Comparison of ENCODE assay signal across 28 cellular contexts in the genomic region with DNA sequence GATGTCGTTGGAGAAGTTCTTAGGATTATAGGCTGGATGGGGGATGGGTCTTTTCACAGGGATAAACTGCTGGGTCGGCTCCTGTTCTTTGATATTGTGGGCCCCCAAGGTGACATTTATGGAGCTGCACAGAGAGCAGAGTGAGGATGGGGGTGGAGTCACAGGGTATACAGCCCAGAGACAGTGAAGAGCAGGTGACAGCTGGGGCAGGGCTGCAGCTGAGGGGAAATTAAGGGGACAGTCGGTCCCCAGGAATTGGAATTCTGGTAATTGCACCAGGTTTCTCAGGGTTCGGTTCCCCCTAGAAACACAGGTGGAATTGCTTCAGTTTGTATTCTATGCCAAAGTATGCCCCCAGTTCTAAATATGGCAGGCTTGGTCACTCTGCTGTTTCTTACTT. TPM values are rescaled to one million over a fixed set of nuclear protein-coding genes. Genes with fewer than 3 reads are reported as not detected.
A peak's percentile ranks its signal among the peaks of the same experiment; 100 is the strongest.
DNase-seq lines count a peak whose midpoint lies in the region; ATAC-seq lines count a peak whose summit lies in the region.
"Had no signal": no experiment of that assay in that cellular context is flagged by ENCODE, and none has a peak within 500 bp of the region (broad histone marks: within the 10 kb centered on the region; RNA-seq: fewer than 3 reads in every experiment).

No MANE protein-coding gene starts in this region.

- no peaks in the 10 kb centered on the region for H3K9me3 Mint-ChIP-seq in T-helper 1 cell treated with Interleukin-12 subunit alpha and Interleukin-12 subunit beta and Interleukin-4 antibody, amounts not matched to agents 30 μg/mL and 1 μg/mL, for 36 hours
- H3K9me3 Mint-ChIP-seq in activated naive CD4-positive, alpha-beta T cell treated with anti-CD3 and anti-CD28 coated beads, Interleukin-2, amount 50 U/mL, for 24 hours, result no peaks in the 10 kb centered on the region
- peaks cover 2% of the 10 kb centered on the region for H3K9me3 Mint-ChIP-seq in activated naive CD8-positive, alpha-beta T cell treated with anti-CD3 and anti-CD28 coated beads, Interleukin-2, amount 10 ng/mL, durations not matched to agents 7 days and 5 days
- no peaks in the 10 kb centered on the region for H3K9me3 Mint-ChIP-seq in stimulated activated naive CD8-positive, alpha-beta T cell treated with anti-CD3 and anti-CD28 coated beads, Interleukin-15, amount 100 ng/mL, for 72 hours
- H3K9me3 Mint-ChIP-seq: naive thymus-derived CD8-positive, alpha-beta T cell had no signal

- peak overlapping the region; percentile 90 for H3K4me3 Mint-ChIP-seq in T-helper 1 cell treated with Interleukin-12 subunit alpha and Interleukin-12 subunit beta and Interleukin-4 antibody, amounts not matched to agents 30 μg/mL and 1 μg/mL, for 36 hours
- H3K4me3 Mint-ChIP-seq in activated naive CD4-positive, alpha-beta T cell treated with anti-CD3 and anti-CD28 coated beads, Interleukin-2, amount 50 U/mL, for 24 hours, result peak overlapping the region; percentile 79
- H3K4me3 Mint-ChIP-seq in activated naive CD8-positive, alpha-beta T cell treated with anti-CD3 and anti-CD28 coated beads, Interleukin-2, amount 10 ng/mL, durations not matched to agents 7 days and 5 days, result peak overlapping the region; percentile 91
- H3K4me3 Mint-ChIP-seq in stimulated activated naive CD8-positive, alpha-beta T cell treated with anti-CD3 and anti-CD28 coated beads, Interleukin-15, amount 100 ng/mL, for 72 hours, result peak overlapping the region; percentile 85 to 90
- H3K4me3 Mint-ChIP-seq: type B pancreatic cell had no signal

- ATAC-seq in activated naive CD8-positive, alpha-beta T cell treated with anti-CD3 and anti-CD28 coated beads, Interleukin-2, amount 10 ng/mL, durations not matched to agents 7 days and 5 days (ENCODE audit: low read depth), result peak; percentile 28
- ATAC-seq in stimulated activated naive CD8-positive, alpha-beta T cell treated with anti-CD3 and anti-CD28 coated beads, Interleukin-15, amount 100 ng/mL, for 72 hours, result no peak
- ATAC-seq: gastrocnemius medialis; naive thymus-derived CD8-positive, alpha-beta T cell had no signal

- POLR2A ChIA-PET in activated naive CD8-positive, alpha-beta T cell treated with anti-CD3 and anti-CD28 coated beads, Interleukin-2, amount 10 ng/mL, durations not matched to agents 7 days and 5 days (lab: Charles Lee), result interaction anchor here (2.1 to 4.2 kb wide), 3 partner anchors 29 to 41 kb away, joined by 8 to 41 read pairs (median 20); no protein-coding TSS in a partner anchor

- H3K27me3 Mint-ChIP-seq in T-helper 1 cell treated with Interleukin-12 subunit alpha and Interleukin-12 subunit beta and Interleukin-4 antibody, amounts not matched to agents 30 μg/mL and 1 μg/mL, for 36 hours (ENCODE audit: low read depth), result no peaks in the 10 kb centered on the region
- H3K27me3 Mint-ChIP-seq in activated naive CD4-positive, alpha-beta T cell treated with anti-CD3 and anti-CD28 coated beads, Interleukin-2, amount 50 U/mL, for 24 hours, result no peaks in the 10 kb centered on the region
- no peaks in the 10 kb centered on the region for H3K27me3 Mint-ChIP-seq in activated naive CD8-positive, alpha-beta T cell treated with anti-CD3 and anti-CD28 coated beads, Interleukin-2, amount 10 ng/mL, durations not matched to agents 7 days and 5 days
- H3K27me3 Mint-ChIP-seq in stimulated activated naive CD8-positive, alpha-beta T cell treated with anti-CD3 and anti-CD28 coated beads, Interleukin-15, amount 100 ng/mL, for 72 hours, result no peaks in the 10 kb centered on the region
- H3K27me3 Mint-ChIP-seq: type B pancreatic cell had no signal

- H3K27ac Mint-ChIP-seq in T-helper 1 cell treated with Interleukin-12 subunit alpha and Interleukin-12 subunit beta and Interleukin-4 antibody, amounts not matched to agents 30 μg/mL and 1 μg/mL, for 36 hours, result peak overlapping the region; percentile 92
- no peak overlapping the region for H3K27ac Mint-ChIP-seq in activated naive CD4-positive, alpha-beta T cell treated with anti-CD3 and anti-CD28 coated beads, Interleukin-2, amount 50 U/mL, for 24 hours
- H3K27ac Mint-ChIP-seq in activated naive CD8-positive, alpha-beta T cell treated with anti-CD3 and anti-CD28 coated beads, Interleukin-2, amount 10 ng/mL, durations not matched to agents 7 days and 5 days, result peak overlapping the region; percentile 94
- H3K27ac Mint-ChIP-seq in stimulated activated naive CD8-positive, alpha-beta T cell treated with anti-CD3 and anti-CD28 coated beads, Interleukin-15, amount 100 ng/mL, for 72 hours, result peak overlapping the region; percentile 27 to 95
- H3K27ac Mint-ChIP-seq: type B pancreatic cell had no signal

- H3K4me1 Mint-ChIP-seq in T-helper 1 cell treated with Interleukin-12 subunit alpha and Interleukin-12 subunit beta and Interleukin-4 antibody, amounts not matched to agents 30 μg/mL and 1 μg/mL, for 36 hours (ENCODE audit: low read depth), result peaks cover 65% of the 10 kb centered on the region
- peaks cover 7% of the 10 kb centered on the region for H3K4me1 Mint-ChIP-seq in activated naive CD4-positive, alpha-beta T cell treated with anti-CD3 and anti-CD28 coated beads, Interleukin-2, amount 50 U/mL, for 24 hours
- peaks cover 62% of the 10 kb centered on the region for H3K4me1 Mint-ChIP-seq in activated naive CD8-positive, alpha-beta T cell treated with anti-CD3 and anti-CD28 coated beads, Interleukin-2, amount 10 ng/mL, durations not matched to agents 7 days and 5 days
- peaks cover 67% of the 10 kb centered on the region for H3K4me1 Mint-ChIP-seq in stimulated activated naive CD8-positive, alpha-beta T cell treated with anti-CD3 and anti-CD28 coated beads, Interleukin-15, amount 100 ng/mL, for 72 hours

- no peak for DNase-seq in T-helper 1 cell
- DNase-seq in activated naive CD4-positive, alpha-beta T cell treated with Interleukin-2 at 50 U/mL for 16 hours, result no peak
- no peak for DNase-seq in activated naive CD8-positive, alpha-beta T cell treated with anti-CD3 and anti-CD28 coated beads, Interleukin-2, amount 10 ng/mL, durations not matched to agents 7 days and 5 days
- no peak for DNase-seq in stimulated activated naive CD8-positive, alpha-beta T cell treated with anti-CD3 and anti-CD28 coated beads, Interleukin-15, amount 100 ng/mL, for 72 hours
- DNase-seq in NCI-H446 (lab: John Stamatoyannopoulos, UW), result no peak
- DNase-seq in DMS114 treated with DMSO at 0.1 percent for 48 hours (lab: John Stamatoyannopoulos, UW; ENCODE audit: unreplicated experiment), result no peak
- DNase-seq: activated gamma-delta T cell; anterior cingulate cortex; COR-L47; DMS53; gastrocnemius medialis; kidney glomerular epithelial cell; naive thymus-derived CD8-positive, alpha-beta T cell; NCI-H146; occipital lobe; SJCRH30; stimulated activated CD4-positive, alpha-beta T cell treated with anti-CD3 and anti-CD28 coated beads, Interleukin-4, amount 100 ng/mL, for 1 hour had no signal

- peaks cover 51% of the 10 kb centered on the region for H3K36me3 Mint-ChIP-seq in T-helper 1 cell treated with Interleukin-12 subunit alpha and Interleukin-12 subunit beta and Interleukin-4 antibody, amounts not matched to agents 30 μg/mL and 1 μg/mL, for 36 hours (ENCODE audit: low read depth)
- H3K36me3 Mint-ChIP-seq in activated naive CD4-positive, alpha-beta T cell treated with anti-CD3 and anti-CD28 coated beads, Interleukin-2, amount 50 U/mL, for 24 hours, result no peaks in the 10 kb centered on the region
- H3K36me3 Mint-ChIP-seq in activated naive CD8-positive, alpha-beta T cell treated with anti-CD3 and anti-CD28 coated beads, Interleukin-2, amount 10 ng/mL, durations not matched to agents 7 days and 5 days, result peaks cover 46% of the 10 kb centered on the region
- H3K36me3 Mint-ChIP-seq: naive thymus-derived CD8-positive, alpha-beta T cell; type B pancreatic cell had no signal

RNA-seq across cellular contexts. Expression of gene GZMB, which starts 1.7 kb away (rescaled TPM):
- total RNA-seq in activated naive CD8-positive, alpha-beta T cell treated with anti-CD3 and anti-CD28 coated beads, Interleukin-2, amount 10 ng/mL, durations not matched to agents 7 days and 5 days, result 100 to 1,000 TPM; 195 to 217 TPM
- total RNA-seq: endothelial cell of umbilical vein, fibroblast of lung, G401, H4, HT-29, NCI-H460, occipital lobe, pulmonary artery endothelial cell, RPMI7951, SJCRH30 had no signal

RNA-seq across cellular contexts. Expression of gene GZMH, which starts 22.9 kb away (rescaled TPM):
- total RNA-seq in activated naive CD8-positive, alpha-beta T cell treated with anti-CD3 and anti-CD28 coated beads, Interleukin-2, amount 10 ng/mL, durations not matched to agents 7 days and 5 days, result 1 to 10 TPM; 4.9 to 5.7 TPM
- total RNA-seq: endothelial cell of umbilical vein, fibroblast of lung, G401, gastrocnemius medialis, H4, HT-29, NCI-H460, occipital lobe, pulmonary artery endothelial cell, RPMI7951, SJCRH30 had no signal

RNA-seq across cellular contexts. Expression of gene CTSG, which starts 56.3 kb away (rescaled TPM):
- not detected for total RNA-seq in activated naive CD8-positive, alpha-beta T cell treated with anti-CD3 and anti-CD28 coated beads, Interleukin-2, amount 10 ng/mL, durations not matched to agents 7 days and 5 days
- total RNA-seq: endothelial cell of umbilical vein; fibroblast of lung; G401; H4; HT-29; naive thymus-derived CD8-positive, alpha-beta T cell; NCI-H460; occipital lobe; pulmonary artery endothelial cell; RPMI7951; SJCRH30 had no signal
